ENCODE assay signal across 18 cellular contexts in genomic region chr3:61065451-61066011, GRCh38.
"Had no signal": no experiment of that assay in that cellular context is flagged by ENCODE, and none has a peak within 500 bp of the region (broad histone marks: within the 10 kb centered on the region; RNA-seq: fewer than 3 reads in every experiment).

No MANE protein-coding gene starts in this region.

- H3K27ac ChIP-seq: SJSA1, SK-N-MC had no signal

- H3K4me3 ChIP-seq: MG63, SJSA1, SK-N-MC had no signal

- DNase-seq: Karpas-422, KG1, MG63, NCI-H1092, NCI-H1436, NCI-H187, NCI-H2029, NCI-H2081 treated with DMSO at 0.1 percent for 48 hours, NCI-H2171, NCI-H524, NCI-H526 treated with DMSO at 0.1 percent for 48 hours, NCI-H774, Right ventricle myocardium superior, RPMI8226, SIG-M5 had no signal

- H3K36me3 ChIP-seq: MG63, SJSA1 had no signal

- H3K27me3 ChIP-seq: MG63, SJSA1 had no signal

- FAIRE-seq: RCC 7860 had no signal

- H3K4me1 ChIP-seq: SJSA1 had no signal

- H3K9me3 ChIP-seq: MG63, SJSA1 had no signal
